In genomic region chr14:55285048-55285652, GRCh38 we compare ENCODE assay signal across 14 cellular contexts. TPM values are rescaled to one million over a fixed set of nuclear protein-coding genes. Genes with fewer than 3 reads are reported as not detected.
A peak's percentile ranks its signal among the peaks of the same experiment; 100 is the strongest.
DNase-seq lines count a peak whose midpoint lies in the region; ATAC-seq, FAIRE-seq and TF ChIP-seq lines count a peak whose summit lies in the region.
"Had no signal": no experiment of that assay in that cellular context is flagged by ENCODE, and none has a peak within 500 bp of the region (broad histone marks: within the 10 kb centered on the region; RNA-seq: fewer than 3 reads in every experiment).

No MANE protein-coding gene starts in this region.

- H3K9me3 Mint-ChIP-seq in astrocyte (ENCODE audit: unreplicated experiment): no peaks in the 10 kb centered on the region
- H3K9me3 Mint-ChIP-seq: CD4-positive, alpha-beta memory T cell had no signal

- H2BK15ac ChIP-seq in mesendoderm (replicated peaks; ENCODE audit: low read depth): no peak overlapping the region

- peaks cover 19% of the 10 kb centered on the region for H3K4me1 Mint-ChIP-seq in astrocyte (ENCODE audit: low read depth, unreplicated experiment)

- no peak overlapping the region for H3K18ac ChIP-seq in mesendoderm (ENCODE audit: low read length)

- DNase-seq in HK-2 (ENCODE audit: unreplicated experiment) (peak; percentile 64), astrocyte (ENCODE audit: low read depth) (no peak), kidney tubule cell (ENCODE audit: low spot score) (peak; percentile 93), thoracic aorta (ENCODE audit: low spot score) (no peak), mesendoderm (no peak), occipital lobe (lab: John Stamatoyannopoulos, UW) (no peak)
- DNase-seq in stimulated activated CD4-positive, alpha-beta T cell treated with anti-CD3 and anti-CD28 coated beads, Interleukin-12 subunit alpha, Interleukin-12 subunit beta, amount 100 ng/mL, for 4 hours: no peak
- DNase-seq: BE2C; CD4-positive, alpha-beta memory T cell; NCI-H1092; NCI-H2227 treated with DMSO at 0.1 percent for 48 hours; NCI-H526 treated with DMSO at 0.1 percent for 48 hours; NK-92 treated with Interleukin-12 subunit alpha and Interleukin-12 subunit beta, amount 100 ng/mL, for 24 hours; OCI-M1 had no signal

- WGBS in mesendoderm (ENCODE audit: extremely low coverage, insufficient coverage, low lambda C conversion rate): no CpG with 5 or more reads among the region's 13 CpGs

- H2AK5ac ChIP-seq in mesendoderm (ENCODE audit: low read length): no peak overlapping the region

- H4K5ac ChIP-seq in mesendoderm (ENCODE audit: low read length): no peak overlapping the region

- no peaks in the 10 kb centered on the region for H3K27me3 Mint-ChIP-seq in astrocyte (ENCODE audit: low read depth, unreplicated experiment)
- H3K27me3 Mint-ChIP-seq: CD4-positive, alpha-beta memory T cell had no signal

- peaks cover 91% of the 10 kb centered on the region for H3K79me2 ChIP-seq in astrocyte (ENCODE audit: insufficient read depth, low read length)
- peaks cover 30% of the 10 kb centered on the region for H3K79me2 ChIP-seq in mesendoderm (ENCODE audit: control insufficient read depth, insufficient read depth, low read length)

- no peak overlapping the region for H4K8ac ChIP-seq in mesendoderm (ENCODE audit: low read depth, low read length)

- H3K27ac ChIP-seq in astrocyte (ENCODE audit: low read depth, low read length) (no peak overlapping the region), thoracic aorta (peak overlapping the region in 1 of 2 donors; percentile 44), mesendoderm (ENCODE audit: low read depth, low read length) (no peak overlapping the region)

- H3K36me3 ChIP-seq in astrocyte (ENCODE audit: insufficient read depth, low read length) (no peaks in the 10 kb centered on the region), thoracic aorta (no peaks in the 10 kb centered on the region), mesendoderm (ENCODE audit: control insufficient read depth, insufficient read depth, low read length) (no peaks in the 10 kb centered on the region)
- H3K36me3 ChIP-seq: BE2C had no signal

- H3K4me1 ChIP-seq in astrocyte (ENCODE audit: insufficient read depth, low read length) (no peaks in the 10 kb centered on the region), thoracic aorta (ENCODE audit: control insufficient read depth in 1 of 2, low read depth in 2 of 2) (peaks cover 5 to 37% of the 10 kb centered on the region in 2 donors), mesendoderm (ENCODE audit: control insufficient read depth, low read depth, low read length) (peaks cover 2% of the 10 kb centered on the region)

- H3K4ac ChIP-seq in mesendoderm (ENCODE audit: low read depth, low read length): no peak overlapping the region

- no peak overlapping the region for H3K23ac ChIP-seq in mesendoderm (ENCODE audit: low read length)

- TF ChIP-seq CTCF in astrocyte (IDR thresholded peaks at IDR 0.05; ENCODE audit: insufficient read depth, low read depth, low read length): no peak
- no peak for TF ChIP-seq CTCF in thoracic aorta (IDR thresholded peaks at IDR 0.05)

- no peak overlapping the region for H3K4me2 ChIP-seq in astrocyte (ENCODE audit: low read length)
- H3K4me2 ChIP-seq in mesendoderm (ENCODE audit: low read length): no peak overlapping the region

- H3K4me3 ChIP-seq in astrocyte (ENCODE audit: insufficient read depth, low read depth, low read length) (no peak overlapping the region), thoracic aorta (peak overlapping the region; percentile 54), mesendoderm (ENCODE audit: low read length) (no peak overlapping the region)

- H3K36me3 Mint-ChIP-seq in astrocyte (ENCODE audit: low read depth, unreplicated experiment): no peaks in the 10 kb centered on the region

- H3K79me1 ChIP-seq in mesendoderm (ENCODE audit: low read length): peaks cover 18% of the 10 kb centered on the region

- H3K27me3 ChIP-seq in astrocyte (ENCODE audit: insufficient read depth, low read length): no peaks in the 10 kb centered on the region
- H3K27me3 ChIP-seq in thoracic aorta (replicated peaks; ENCODE audit: insufficient read depth): no peaks in the 10 kb centered on the region
- H3K27me3 ChIP-seq in mesendoderm (ENCODE audit: insufficient read depth, low read length, poor library complexity): no peaks in the 10 kb centered on the region
- H3K27me3 ChIP-seq: BE2C had no signal

- H2BK5ac ChIP-seq in mesendoderm (ENCODE audit: low read length): no peak overlapping the region

- no peak for FAIRE-seq in astrocyte (lab: Jason Lieb, UNC)

- H2AFZ ChIP-seq in astrocyte (ENCODE audit: low read depth, low read length): no peak overlapping the region

- peak overlapping the region; percentile 53 for H3K27ac Mint-ChIP-seq in astrocyte (ENCODE audit: unreplicated experiment)

- no peak for ATAC-seq in thoracic aorta (ENCODE audit: insufficient number of reproducible peaks, low FRiP score, low read depth)

- H3K9ac ChIP-seq in astrocyte (ENCODE audit: low read length) (no peak overlapping the region), mesendoderm (ENCODE audit: low read length) (no peak overlapping the region)

- no peak overlapping the region for H3K4me3 Mint-ChIP-seq in astrocyte (ENCODE audit: unreplicated experiment)

- H3K56ac ChIP-seq in mesendoderm (ENCODE audit: low read length): no peak overlapping the region

- peaks cover 71% of the 10 kb centered on the region for H4K20me1 ChIP-seq in astrocyte (ENCODE audit: insufficient read depth, low read length)

- H2BK120ac ChIP-seq in mesendoderm (ENCODE audit: low read depth, low read length): no peak overlapping the region

- H3K9me3 ChIP-seq in astrocyte (ENCODE audit: insufficient read depth, low read depth, low read length) (no peaks in the 10 kb centered on the region), thoracic aorta (no peaks in the 10 kb centered on the region)
- H3K9me3 ChIP-seq: BE2C had no signal

RNA-seq across cellular contexts. Expression of gene FBXO34, which starts 13.9 kb away (rescaled TPM):
- total RNA-seq in astrocyte: 21.1 and 23.4 TPM in 2 replicates
- total RNA-seq in thoracic aorta: 10 to 100 TPM; 16.0 to 21.6 TPM
- 8.4 TPM for polyA plus RNA-seq in mesendoderm (2013, experiment 1 of 2)
- polyA plus RNA-seq in mesendoderm (2013, experiment 2 of 2): 8.6 TPM
- 37.9 TPM for total RNA-seq in occipital lobe

Comparison
In these comparisons a context has a peak if more than half of its experiments do, and no peak if none do; other contexts are left out.
1. DNase-seq: peak in HK-2 (single experiment) and kidney tubule cell (single experiment); none in astrocyte (single experiment), thoracic aorta (single experiment), mesendoderm (single experiment), occipital lobe (single experiment) and stimulated activated CD4-positive, alpha-beta T cell treated with anti-CD3 and anti-CD28 coated beads, Interleukin-12 subunit alpha, Interleukin-12 subunit beta, amount 100 ng/mL, for 4 hours (single experiment).